In the genomic region with DNA sequence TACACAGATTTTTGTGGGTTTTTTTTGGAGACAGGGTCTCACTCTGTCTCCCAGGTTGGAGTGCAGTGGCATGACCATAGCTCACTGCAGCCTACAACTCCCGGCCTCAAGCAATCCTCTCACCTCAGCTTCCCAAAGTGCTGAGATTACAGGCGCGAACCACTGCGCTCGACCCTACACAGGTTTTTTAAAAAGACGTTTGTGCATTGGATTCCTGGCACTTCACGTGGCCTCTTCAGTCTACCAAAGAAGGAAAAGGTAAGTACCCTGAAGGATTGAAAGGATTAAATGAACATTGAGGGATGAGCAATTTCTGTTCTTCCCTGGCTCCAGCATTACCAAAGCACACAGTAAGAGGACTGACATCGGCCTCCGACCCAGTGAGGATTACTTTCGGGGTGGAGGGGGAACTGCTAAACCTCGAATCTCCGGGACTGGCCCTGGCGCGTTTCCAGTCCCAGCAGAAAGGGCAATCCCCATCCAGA, we compare ENCODE assay signal across 8 cellular contexts. TPM values are rescaled to one million over a fixed set of nuclear protein-coding genes. Genes with fewer than 3 reads are reported as not detected.
DNase-seq lines count a peak whose midpoint lies in the region; ATAC-seq and TF ChIP-seq lines count a peak whose summit lies in the region.

No MANE protein-coding gene starts in this region.

- in situ Hi-C loops in transverse colon (cut with MboI; ENCODE audit: low pct_ligation_motif_present in 1 of 4, low pct_unique_long_range_greater_than_20kb in 1 of 4, low sequenced_read_pairs in 3 of 4): no loop called here

- peak overlapping the region in 2 of 4 donors; percentile 57 to 91 for H3K4me3 ChIP-seq in adrenal gland
- peak overlapping the region; percentile 94 for H3K4me3 ChIP-seq in lower leg skin (ENCODE audit: low read depth, poor library complexity, severe bottlenecking)
- peak overlapping the region; percentile 2 to 100 (median 96) for H3K4me3 ChIP-seq in transverse colon

- no peaks in the 10 kb centered on the region for H3K27me3 Mint-ChIP-seq in activated CD8-positive, alpha-beta memory T cell treated with anti-CD3 and anti-CD28 coated beads, Interleukin-2, amount 10 ng/mL, durations not matched to agents 7 days and 5 days

- no peak for DNase-seq in activated CD8-positive, alpha-beta memory T cell treated with anti-CD3 and anti-CD28 coated beads, Interleukin-2, amount 10 ng/mL, durations not matched to agents 7 days and 5 days
- no peak for DNase-seq in activated CD8-positive, alpha-beta memory T cell treated with anti-CD3 and anti-CD28 coated beads, Interleukin-2, amount 50 U/mL, for 4 hours
- DNase-seq in adrenal gland (peak in 1 of 7 donors; percentile 35), lower leg skin (ENCODE audit: low spot score in 2 of 2) (no peak), transverse colon (no peak), HPDE6-E6E7 (ENCODE audit: extremely low spot score) (no peak), 8988T (no peak)

- peaks cover 32 to 40% of the 10 kb centered on the region in 2 donors for H3K4me1 ChIP-seq in adrenal gland (replicated peaks in 1 of 2)
- peaks cover 13 to 46% (median 42%) of the 10 kb centered on the region in 4 donors for H3K4me1 ChIP-seq in transverse colon

- TF ChIP-seq POLR2A in adrenal gland (IDR thresholded peaks at IDR 0.05) (no peak), lower leg skin (IDR thresholded peaks at IDR 0.05) (no peak), transverse colon (IDR thresholded peaks at IDR 0.05) (no peak)

- ATAC-seq in activated CD8-positive, alpha-beta memory T cell treated with anti-CD3 and anti-CD28 coated beads, Interleukin-2, amount 10 ng/mL, durations not matched to agents 7 days and 5 days: no peak
- ATAC-seq in HG02884 (IDR thresholded peaks at IDR 0.05; ENCODE audit: unreplicated experiment): no peak

- peaks cover 18% of the 10 kb centered on the region for H3K36me3 Mint-ChIP-seq in activated CD8-positive, alpha-beta memory T cell treated with anti-CD3 and anti-CD28 coated beads, Interleukin-2, amount 10 ng/mL, durations not matched to agents 7 days and 5 days

- TF ChIP-seq EP300 in transverse colon (IDR thresholded peaks at IDR 0.05; ENCODE audit: low read depth): no peak

- H3K36me3 ChIP-seq in adrenal gland (replicated peaks in 1 of 2) (no peaks in the 10 kb centered on the region), transverse colon (no peaks in the 10 kb centered on the region)

- CTCF ChIA-PET in activated CD8-positive, alpha-beta memory T cell treated with anti-CD3 and anti-CD28 coated beads, Interleukin-2, amount 10 ng/mL, durations not matched to agents 7 days and 5 days (lab: Charles Lee): interaction anchor here (0.9 to 1.9 kb wide), 4 partner anchors 24 to 673 kb away, joined by 3 to 6 read pairs (median 4); no protein-coding TSS in a partner anchor

- H3K27me3 ChIP-seq in adrenal gland (no peaks in the 10 kb centered on the region), transverse colon (no peaks in the 10 kb centered on the region)

- H3K4me1 Mint-ChIP-seq in activated CD8-positive, alpha-beta memory T cell treated with anti-CD3 and anti-CD28 coated beads, Interleukin-2, amount 10 ng/mL, durations not matched to agents 7 days and 5 days: peaks cover 42% of the 10 kb centered on the region

- intact Hi-C loops in adrenal gland (cut with DNase I): no loop called here
- intact Hi-C loops in lower leg skin (cut with DNase I; ENCODE audit: low total_unique reads): no loop called here
- intact Hi-C loops in transverse colon (cut with DNase I; ENCODE audit: low total_unique reads): no loop called here

- TF ChIP-seq CTCF in adrenal gland (IDR thresholded peaks at IDR 0.05): no peak
- TF ChIP-seq CTCF in lower leg skin (IDR thresholded peaks at IDR 0.05): no peak
- TF ChIP-seq CTCF in transverse colon (IDR thresholded peaks at IDR 0.05): no peak

- no peaks in the 10 kb centered on the region for H3K9me3 ChIP-seq in adrenal gland (replicated peaks in 1 of 3)
- H3K9me3 ChIP-seq in transverse colon: no peaks in the 10 kb centered on the region

- peak overlapping the region; percentile 91 for H3K4me3 Mint-ChIP-seq in activated CD8-positive, alpha-beta memory T cell treated with anti-CD3 and anti-CD28 coated beads, Interleukin-2, amount 10 ng/mL, durations not matched to agents 7 days and 5 days

- H3K9me3 Mint-ChIP-seq in activated CD8-positive, alpha-beta memory T cell treated with anti-CD3 and anti-CD28 coated beads, Interleukin-2, amount 10 ng/mL, durations not matched to agents 7 days and 5 days (ENCODE audit: low read depth): no peaks in the 10 kb centered on the region

- H3K27ac ChIP-seq in adrenal gland (peak overlapping the region in 3 of 5 donors; percentile 95 to 99 (median 96)), transverse colon (peak overlapping the region; percentile 97 to 100 (median 98))

- 11 to 18% (median 15%) methylated on average over 14 of the region's 14 CpGs for WGBS in adrenal gland, 4 donors
- WGBS in lower leg skin, 2 donors: 11% methylated on average over 14 of the region's 14 CpGs
- 0 to 15% methylated on average over 4 to 14 of the region's 14 CpGs for WGBS in transverse colon (ENCODE audit: low coverage in 1 of 2), 2 donors

- H3K27ac Mint-ChIP-seq in activated CD8-positive, alpha-beta memory T cell treated with anti-CD3 and anti-CD28 coated beads, Interleukin-2, amount 10 ng/mL, durations not matched to agents 7 days and 5 days: peak overlapping the region; percentile 88

RNA-seq across cellular contexts. Expression of a gene that starts 0.6 kb away (rescaled TPM):
- 100 to 1,000 TPM; 198 to 252 TPM for total RNA-seq in activated CD8-positive, alpha-beta memory T cell treated with anti-CD3 and anti-CD28 coated beads, Interleukin-2, amount 10 ng/mL, durations not matched to agents 7 days and 5 days
- 100 to 1,000 TPM; 109 to 207 (median 152) TPM for total RNA-seq in adrenal gland
- 100 to 1,000 TPM in 1 of 3 donors, 10 to 100 TPM in 2; 53.1 to 293 (median 74.4) TPM for polyA plus RNA-seq in adrenal gland
- 100 to 1,000 TPM in 2 of 4 donors, 10 to 100 TPM in 2; 78.5 to 133 (median 105) TPM for total RNA-seq in lower leg skin
- 100 to 1,000 TPM in 2 of 4 donors, 10 to 100 TPM in 2; 73.2 to 170 (median 117) TPM for total RNA-seq in transverse colon

RNA-seq across cellular contexts. Expression of a gene that starts 24.9 kb away (rescaled TPM):
- 100 to 1,000 TPM; 113 to 126 TPM for total RNA-seq in activated CD8-positive, alpha-beta memory T cell treated with anti-CD3 and anti-CD28 coated beads, Interleukin-2, amount 10 ng/mL, durations not matched to agents 7 days and 5 days
- 10 to 100 TPM in 5 of 8 donors, 1 to 10 TPM in 3; 2.8 to 31.2 (median 13.1) TPM for total RNA-seq in adrenal gland
- polyA plus RNA-seq in adrenal gland: 10 to 100 TPM in 2 of 3 donors, 1 to 10 TPM in 1; 3.9 to 90.3 (median 69.5) TPM
- 10 to 100 TPM in 2 of 4 donors, 1 to 10 TPM in 2; 7.0 to 30.2 (median 9.6) TPM for total RNA-seq in lower leg skin
- total RNA-seq in transverse colon: 100 to 1,000 TPM in 1 of 4 donors, 10 to 100 TPM in 3; 12.0 to 112 (median 31.6) TPM
